ENCODE assay signal across 18 cellular contexts in genomic region chr3:126517291-126517951, GRCh38. TPM values are rescaled to one million over a fixed set of nuclear protein-coding genes. Genes with fewer than 3 reads are reported as not detected.
"Had no signal": no experiment of that assay in that cellular context is flagged by ENCODE, and none has a peak within 500 bp of the region (broad histone marks: within the 10 kb centered on the region; RNA-seq: fewer than 3 reads in every experiment).

UROC1 (minus strand) TSS chr3:126517773; CDS start chr3:126517719, 54 bp downstream.

- H3K27me3 ChIP-seq: gastrocnemius medialis, hepatocyte, ovary, thyroid gland had no signal

- H3K27ac ChIP-seq: gastrocnemius medialis, hepatocyte, ovary, thyroid gland had no signal

- H3K4me1 ChIP-seq: gastrocnemius medialis had no signal

- H3K36me3 ChIP-seq: gastrocnemius medialis, ovary, thyroid gland had no signal

- H3K9me3 ChIP-seq: gastrocnemius medialis, ovary, thyroid gland had no signal

- H3K4me3 ChIP-seq: gastrocnemius medialis, hepatocyte, ovary, thyroid gland had no signal

- DNase-seq: activated CD4-positive, alpha-beta T cell treated with anti-CD3 and anti-CD28 coated beads, Interleukin-2, amount 10 ng/mL, durations not matched to agents 7 days and 5 days; activated CD8-positive, alpha-beta memory T cell treated with anti-CD3 and anti-CD28 coated beads, Interleukin-2, amount 50 U/mL, for 48 hours; activated naive CD4-positive, alpha-beta T cell; anterior cingulate cortex; cerebellar nuclear complex; erythroblast; gastrocnemius medialis; islet precursor cell; midbrain; stimulated activated CD4-positive, alpha-beta T cell treated with anti-CD3 and anti-CD28 coated beads, Interleukin-4, amount 100 ng/mL, for 1 hour; stimulated activated naive B cell treated with anti-CD40 and anti-IgM and Interleukin-4, amounts not matched to agents 10 μg/mL and 1 μg/mL and 100 μg/mL, for 72 hours; T-helper 9 cell; thyroid gland had no signal

- ATAC-seq: gastrocnemius medialis; stimulated activated naive B cell treated with anti-CD40 and anti-IgM and Interleukin-4, amounts not matched to agents 10 μg/mL and 1 μg/mL and 100 μg/mL, for 72 hours had no signal

RNA-seq across cellular contexts. Expression of gene UROC1, which starts in this region (rescaled TPM):
- total RNA-seq: activated CD4-positive, alpha-beta T cell treated with anti-CD3 and anti-CD28 coated beads, Interleukin-2, amount 10 ng/mL, durations not matched to agents 7 days and 5 days; dermis microvascular lymphatic vessel endothelial cell; lung microvascular endothelial cell; myocyte; thyroid gland had no signal
